Comparison of ENCODE assay signal across 8 cellular contexts in the genomic region with DNA sequence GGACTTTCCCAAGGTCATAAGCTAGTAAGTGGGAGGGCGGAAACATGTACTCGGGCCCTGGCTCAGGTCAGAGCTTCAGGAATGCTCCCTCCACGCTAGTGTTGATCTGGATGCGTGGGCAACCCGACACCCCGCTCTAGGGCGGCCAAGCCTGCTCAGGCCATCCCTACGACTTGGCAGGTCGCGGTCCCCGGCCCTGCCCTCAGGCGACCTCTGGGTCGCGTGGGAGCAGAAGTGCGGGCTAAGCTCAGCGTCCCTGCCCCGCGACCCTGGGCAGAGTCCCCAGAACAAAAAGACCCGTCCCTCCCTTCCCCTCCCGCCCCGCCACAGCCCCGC. TPM values are rescaled to one million over a fixed set of nuclear protein-coding genes. Genes with fewer than 3 reads are reported as not detected.
DNase-seq lines count a peak whose midpoint lies in the region; ATAC-seq and TF ChIP-seq lines count a peak whose summit lies in the region.

No MANE protein-coding gene starts in this region.

- H3K4me3 ChIP-seq in choroid plexus epithelial cell (ENCODE audit: low read depth, low read length) (peak overlapping the region; percentile 61), lower lobe of right lung (peak overlapping the region; percentile 80), tibial artery (peak overlapping the region; percentile 75 to 98)

- peaks cover 12% of the 10 kb centered on the region for H3K4me1 Mint-ChIP-seq in activated CD4-positive, alpha-beta T cell treated with anti-CD3 and anti-CD28 coated beads, Interleukin-2, amount 10 ng/mL, durations not matched to agents 24 days and 14 days

- peak overlapping the region; percentile 95 for H3K4me3 Mint-ChIP-seq in activated CD4-positive, alpha-beta T cell treated with anti-CD3 and anti-CD28 coated beads, Interleukin-2, amount 10 ng/mL, durations not matched to agents 24 days and 14 days

- no peaks in the 10 kb centered on the region for H3K9me3 ChIP-seq in lower lobe of right lung
- H3K9me3 ChIP-seq in tibial artery = no peaks in the 10 kb centered on the region

- peaks cover 2% of the 10 kb centered on the region for H3K36me3 ChIP-seq in lower lobe of right lung
- peaks cover 0 to 7% (median 0%) of the 10 kb centered on the region in 3 donors for H3K36me3 ChIP-seq in tibial artery

- no peaks in the 10 kb centered on the region for H3K36me3 Mint-ChIP-seq in activated CD4-positive, alpha-beta T cell treated with anti-CD3 and anti-CD28 coated beads, Interleukin-2, amount 10 ng/mL, durations not matched to agents 24 days and 14 days (ENCODE audit: low read depth)

- H3K9me3 Mint-ChIP-seq in activated CD4-positive, alpha-beta T cell treated with anti-CD3 and anti-CD28 coated beads, Interleukin-2, amount 10 ng/mL, durations not matched to agents 24 days and 14 days = no peaks in the 10 kb centered on the region

- intact Hi-C loops in activated CD4-positive, alpha-beta T cell treated with anti-CD3 and anti-CD28 coated beads, Interleukin-2, amount 10 ng/mL, durations not matched to agents 24 days and 14 days (cut with micrococcal nuclease) = loop anchor here (1.0 kb wide), 3 partner anchors 67 to 95 kb away; partner anchors contain the start of genes ACO2 and RANGAP1
- intact Hi-C loops in lower lobe of right lung (cut with DNase I) (no loop called here), tibial artery (cut with DNase I; ENCODE audit: low total_unique reads) (no loop called here)

- ATAC-seq in HG02588 (IDR thresholded peaks at IDR 0.05; ENCODE audit: unreplicated experiment) (peak; percentile 14), lower lobe of right lung (peak; percentile 81 to 83)

- H3K27ac ChIP-seq in lower lobe of right lung = peak overlapping the region; percentile 97
- peak overlapping the region; percentile 96 to 100 for H3K27ac ChIP-seq in tibial artery

- H3K27ac Mint-ChIP-seq in activated CD4-positive, alpha-beta T cell treated with anti-CD3 and anti-CD28 coated beads, Interleukin-2, amount 10 ng/mL, durations not matched to agents 24 days and 14 days = peak overlapping the region; percentile 95

- TF ChIP-seq CTCF in choroid plexus epithelial cell (conservative IDR thresholded peaks at IDR 0.05; ENCODE audit: low read depth, low read length) (no peak), lower lobe of right lung (IDR thresholded peaks at IDR 0.05) (no peak), tibial artery (IDR thresholded peaks at IDR 0.05) (no peak)

- peaks cover 3% of the 10 kb centered on the region for H3K27me3 Mint-ChIP-seq in activated CD4-positive, alpha-beta T cell treated with anti-CD3 and anti-CD28 coated beads, Interleukin-2, amount 10 ng/mL, durations not matched to agents 24 days and 14 days

- no peak for DNase-seq in activated CD4-positive, alpha-beta T cell treated with anti-CD3 and anti-CD28 coated beads, Interleukin-2, amount 10 ng/mL, durations not matched to agents 24 days and 14 days
- no peak for DNase-seq in activated CD4-positive, alpha-beta T cell treated with anti-CD3 and anti-CD28 coated beads, Interleukin-2, amount 50 U/mL, for 48 hours
- peak; percentile 72 for DNase-seq in NCI-H226
- peak; percentile 96 for DNase-seq in choroid plexus epithelial cell (ENCODE audit: low read depth)
- DNase-seq in lower lobe of right lung = peak; percentile 87
- peak; percentile 88 to 95 for DNase-seq in tibial artery
- no peak for DNase-seq in SKM-1 treated with dmso at 0.1 percent for 144 hours (lab: John Stamatoyannopoulos, UW; ENCODE audit: unreplicated experiment)

- peaks cover 28% of the 10 kb centered on the region for H3K4me1 ChIP-seq in lower lobe of right lung
- peaks cover 0 to 29% (median 28%) of the 10 kb centered on the region in 4 donors for H3K4me1 ChIP-seq in tibial artery

- H3K27me3 ChIP-seq in lower lobe of right lung (ENCODE audit: low read depth) = no peaks in the 10 kb centered on the region
- H3K27me3 ChIP-seq in tibial artery = no peaks in the 10 kb centered on the region

RNA-seq across cellular contexts. Expression of gene TEF, which starts 0.8 kb away (rescaled TPM):
- total RNA-seq in activated CD4-positive, alpha-beta T cell treated with anti-CD3 and anti-CD28 coated beads, Interleukin-2, amount 10 ng/mL, durations not matched to agents 24 days and 14 days = 2.0 and 2.1 TPM in 2 replicates
- 29.7 TPM for total RNA-seq in lower lobe of right lung

Comparison
In these comparisons a context has a peak if more than half of its experiments do, and no peak if none do; other contexts are left out.
1. DNase-seq: peak in NCI-H226 (single experiment), choroid plexus epithelial cell (single experiment), lower lobe of right lung (single experiment) and tibial artery (2 of 2); none in activated CD4-positive, alpha-beta T cell treated with anti-CD3 and anti-CD28 coated beads, Interleukin-2, amount 10 ng/mL, durations not matched to agents 24 days and 14 days (single experiment), activated CD4-positive, alpha-beta T cell treated with anti-CD3 and anti-CD28 coated beads, Interleukin-2, amount 50 U/mL, for 48 hours (0 of 2) and SKM-1 treated with dmso at 0.1 percent for 144 hours (single experiment).
2. Peak in every context shown above with its lines, with median percentiles within 50 percentile points of each other: H3K4me3 ChIP-seq.